23 cellular contexts compared by ENCODE assay signal in genomic region chr11:86461892-86462291, GRCh38.
"Had no signal": no experiment of that assay in that cellular context is flagged by ENCODE, and none has a peak within 500 bp of the region (broad histone marks: within the 10 kb centered on the region; RNA-seq: fewer than 3 reads in every experiment).

No MANE protein-coding gene starts in this region.

- H3K27me3 Mint-ChIP-seq: naive thymus-derived CD4-positive, alpha-beta T cell; stimulated activated naive CD8-positive, alpha-beta T cell treated with anti-CD3 and anti-CD28 coated beads, Interleukin-15, Interleukin-2, amounts not matched to agents 100 ng/mL and 50 ng/mL, for 24 hours had no signal

- H3K36me3 Mint-ChIP-seq: naive thymus-derived CD4-positive, alpha-beta T cell; natural killer cell treated with Interleukin-12 subunit alpha and Interleukin-12 subunit beta and Interleukin-15 and Interleukin-18, amount 100 ng/mL, for 72 hours; stimulated activated effector memory CD8-positive, alpha-beta T cell treated with anti-CD3 and anti-CD28 coated beads, Interleukin-12 subunit alpha, Interleukin-12 subunit beta, amount 100 ng/mL, for 72 hours had no signal

- H3K4me3 ChIP-seq: left lung, lower lobe of right lung, right atrium auricular region, skin epidermis, tibial nerve, upper lobe of left lung, vagina had no signal

- H3K9me3 Mint-ChIP-seq: mesothelial cell of epicardium; naive thymus-derived CD4-positive, alpha-beta T cell; natural killer cell treated with Interleukin-12 subunit alpha and Interleukin-12 subunit beta and Interleukin-15 and Interleukin-18, amount 100 ng/mL, for 72 hours; neural crest cell; stimulated activated effector memory CD8-positive, alpha-beta T cell treated with anti-CD3 and anti-CD28 coated beads, Interleukin-12 subunit alpha, Interleukin-12 subunit beta, amount 100 ng/mL, for 72 hours; stimulated activated naive CD8-positive, alpha-beta T cell treated with anti-CD3 and anti-CD28 coated beads, Interleukin-15, Interleukin-2, amounts not matched to agents 100 ng/mL and 50 ng/mL, for 24 hours had no signal

- H3K4me3 Mint-ChIP-seq: mesothelial cell of epicardium; naive thymus-derived CD4-positive, alpha-beta T cell; natural killer cell treated with Interleukin-12 subunit alpha and Interleukin-12 subunit beta and Interleukin-15 and Interleukin-18, amount 100 ng/mL, for 72 hours; neural crest cell; stimulated activated effector memory CD8-positive, alpha-beta T cell treated with anti-CD3 and anti-CD28 coated beads, Interleukin-12 subunit alpha, Interleukin-12 subunit beta, amount 100 ng/mL, for 72 hours; stimulated activated naive CD8-positive, alpha-beta T cell treated with anti-CD3 and anti-CD28 coated beads, Interleukin-15, Interleukin-2, amounts not matched to agents 100 ng/mL and 50 ng/mL, for 24 hours had no signal

- H3K27ac ChIP-seq: left lung, lower lobe of right lung, parathyroid adenoma, right atrium auricular region, tibial nerve, upper lobe of left lung had no signal

- DNase-seq: head of caudate nucleus; hippocampal formation; left lung; lower lobe of right lung; mammary epithelial cell; mesendoderm; naive thymus-derived CD4-positive, alpha-beta T cell; nucleus accumbens; stimulated activated CD4-positive, alpha-beta T cell treated with anti-CD3 and anti-CD28 coated beads, Interleukin-4, amount 100 ng/mL, for 24 hours; stimulated activated naive CD4-positive, alpha-beta T cell; substantia nigra; upper lobe of left lung had no signal

- H3K36me3 ChIP-seq: lower lobe of right lung, right atrium auricular region, upper lobe of left lung had no signal

- H3K27me3 ChIP-seq: left lung, right atrium auricular region, tibial nerve, upper lobe of left lung, vagina had no signal

- ATAC-seq: left lung; lower lobe of right lung; natural killer cell treated with Interleukin-12 subunit alpha and Interleukin-12 subunit beta and Interleukin-15 and Interleukin-18, amount 100 ng/mL, for 72 hours; sciatic nerve; stimulated activated effector memory CD8-positive, alpha-beta T cell treated with anti-CD3 and anti-CD28 coated beads, Interleukin-12 subunit alpha, Interleukin-12 subunit beta, amount 100 ng/mL, for 72 hours had no signal

- H3K27ac Mint-ChIP-seq: mesothelial cell of epicardium; natural killer cell treated with Interleukin-12 subunit alpha and Interleukin-12 subunit beta and Interleukin-15 and Interleukin-18, amount 100 ng/mL, for 72 hours; stimulated activated naive CD8-positive, alpha-beta T cell treated with anti-CD3 and anti-CD28 coated beads, Interleukin-15, Interleukin-2, amounts not matched to agents 100 ng/mL and 50 ng/mL, for 24 hours had no signal

- H3K9me3 ChIP-seq: left lung, lower lobe of right lung, right atrium auricular region, tibial nerve, upper lobe of left lung, vagina had no signal
